In the genomic region with DNA sequence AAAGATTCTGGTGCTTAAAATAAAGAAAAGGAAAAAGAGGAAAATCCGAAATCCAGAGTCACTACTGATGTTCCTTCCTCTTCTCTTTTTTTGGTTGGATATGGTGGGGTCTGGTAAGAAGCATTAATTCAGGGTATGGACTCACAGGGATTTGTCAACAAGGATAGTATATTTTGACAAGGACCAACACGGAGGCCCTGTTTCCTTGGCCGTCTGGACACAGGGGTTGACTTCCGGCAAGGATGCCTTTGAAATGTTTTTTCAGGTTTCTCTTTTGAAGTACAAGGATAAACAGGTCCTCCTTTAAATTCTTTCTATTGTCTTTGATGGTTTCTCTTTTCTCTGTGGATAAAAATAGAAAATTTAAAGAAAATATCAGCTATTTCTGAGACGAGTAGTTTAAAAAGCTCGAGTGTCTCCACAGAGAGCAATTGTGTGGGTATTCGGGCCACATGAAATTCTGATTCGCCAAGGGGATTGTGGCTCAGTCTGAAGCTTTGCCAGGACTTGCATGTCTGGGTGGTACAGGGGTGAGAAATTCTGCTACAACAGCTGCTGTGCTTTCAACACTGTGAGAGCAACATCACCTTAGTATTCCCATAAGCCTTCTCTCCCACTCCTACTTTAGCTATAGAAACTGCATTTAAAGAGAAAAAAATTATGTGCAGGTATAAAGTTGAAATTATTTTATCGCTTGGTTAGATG, we compare ENCODE assay signal across 20 cellular contexts.
"Had no signal": no experiment of that assay in that cellular context is flagged by ENCODE, and none has a peak within 500 bp of the region (broad histone marks: within the 10 kb centered on the region; RNA-seq: fewer than 3 reads in every experiment).

No MANE protein-coding gene starts in this region.

- H3K4me1 ChIP-seq: gastroesophageal sphincter, heart left ventricle, prostate gland, upper lobe of left lung had no signal

- H3K4me3 ChIP-seq: coronary artery, gastroesophageal sphincter, heart left ventricle, prostate gland, upper lobe of left lung had no signal

- ATAC-seq: activated CD8-positive, alpha-beta T cell treated with anti-CD3 and anti-CD28 coated beads, Interleukin-2, amount 10 ng/mL, durations not matched to agents 7 days and 5 days; gastroesophageal sphincter; heart left ventricle; left cardiac atrium; stimulated activated naive CD8-positive, alpha-beta T cell treated with anti-CD3 and anti-CD28 coated beads, Interleukin-15, Interleukin-2, amounts not matched to agents 100 U/mL and 50 U/mL, for 24 hours had no signal

- H3K36me3 Mint-ChIP-seq: activated naive CD8-positive, alpha-beta T cell treated with anti-CD3 and anti-CD28 coated beads for 36 hours; memory B cell had no signal

- H3K27me3 ChIP-seq: gastroesophageal sphincter, heart left ventricle, upper lobe of left lung had no signal

- H3K27ac ChIP-seq: coronary artery, epithelial cell of prostate, gastroesophageal sphincter, heart left ventricle, prostate gland, upper lobe of left lung, WERI-Rb-1 had no signal

- H3K27ac Mint-ChIP-seq: activated CD8-positive, alpha-beta T cell treated with anti-CD3 and anti-CD28 coated beads, Interleukin-2, amount 10 ng/mL, durations not matched to agents 7 days and 5 days; activated naive CD8-positive, alpha-beta T cell treated with anti-CD3 and anti-CD28 coated beads for 36 hours; memory B cell; nephron progenitor cell had no signal

- H3K36me3 ChIP-seq: gastroesophageal sphincter, heart left ventricle, prostate gland, upper lobe of left lung, WERI-Rb-1 had no signal

- H3K4me3 Mint-ChIP-seq: activated CD8-positive, alpha-beta T cell treated with anti-CD3 and anti-CD28 coated beads, Interleukin-2, amount 10 ng/mL, durations not matched to agents 7 days and 5 days; activated naive CD8-positive, alpha-beta T cell treated with anti-CD3 and anti-CD28 coated beads for 36 hours; memory B cell; nephron progenitor cell had no signal

- H3K9me3 ChIP-seq: prostate gland, upper lobe of left lung had no signal

- DNase-seq: activated CD4-positive, alpha-beta T cell treated with anti-CD3 and anti-CD28 coated beads for 1 hour; activated CD4-positive, alpha-beta T cell treated with anti-CD3 and anti-CD28 coated beads, Interleukin-2, amount 50 U/mL, for 1 hour; activated CD8-positive, alpha-beta T cell treated with anti-CD3 and anti-CD28 coated beads, Interleukin-2, amount 10 ng/mL, durations not matched to agents 7 days and 5 days; activated naive CD8-positive, alpha-beta T cell treated with anti-CD3 and anti-CD28 coated beads for 36 hours; activated T-cell treated with anti-CD3 and anti-CD28 coated beads, Interleukin-2, amount 50 U/mL, for 1 hour; heart left ventricle; islet precursor cell; left cardiac atrium; nephron progenitor cell; stimulated activated CD4-positive, alpha-beta T cell treated with anti-CD3 and anti-CD28 coated beads, Interleukin-12 subunit alpha, Interleukin-12 subunit beta, amount 100 ng/mL, for 4 hours; stimulated activated CD4-positive, alpha-beta T cell treated with anti-CD3 and anti-CD28 coated beads, Interleukin-4, amount 100 ng/mL, for 4 hours; stimulated activated naive CD8-positive, alpha-beta T cell treated with anti-CD3 and anti-CD28 coated beads, Interleukin-15, Interleukin-2, amounts not matched to agents 100 U/mL and 50 U/mL, for 24 hours; T-helper 1 cell; upper lobe of left lung; WERI-Rb-1 had no signal

- H3K4me1 Mint-ChIP-seq: memory B cell had no signal
